Comparison of ENCODE assay signal across 13 cellular contexts in the genomic region with DNA sequence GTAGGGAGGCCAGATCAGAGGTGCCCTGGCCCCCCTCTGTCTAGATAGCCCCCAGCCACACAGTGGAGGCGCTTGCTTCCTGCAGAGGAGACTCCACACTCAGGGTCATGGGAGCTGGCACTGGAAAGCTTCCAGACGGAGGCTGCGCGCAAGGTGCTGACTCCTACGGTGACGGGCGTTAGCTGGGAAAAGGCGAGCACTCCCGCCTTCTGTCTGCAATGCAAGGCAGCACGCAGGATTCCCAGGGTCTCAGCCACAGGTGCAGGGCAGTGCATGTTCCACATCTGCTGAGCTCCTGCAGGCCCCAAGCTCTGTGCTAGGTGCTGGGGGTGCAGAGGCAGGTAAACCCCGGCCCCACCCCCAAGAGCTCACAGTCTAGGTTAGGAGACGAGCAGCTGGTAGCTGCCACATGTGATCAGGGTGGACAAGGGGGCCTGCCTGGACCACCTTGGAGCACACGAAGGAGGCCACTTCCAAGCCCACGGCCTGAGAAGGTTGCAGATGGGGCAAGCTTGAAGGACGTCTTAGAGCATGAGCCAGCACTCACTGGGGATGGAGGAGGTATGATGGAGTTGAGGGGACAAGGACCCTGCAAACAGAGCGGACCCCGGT.
"Had no signal": no experiment of that assay in that cellular context is flagged by ENCODE, and none has a peak within 500 bp of the region (broad histone marks: within the 10 kb centered on the region; RNA-seq: fewer than 3 reads in every experiment).

No MANE protein-coding gene starts in this region.

- H3K27me3 Mint-ChIP-seq: activated CD4-positive, alpha-beta T cell treated with anti-CD3 and anti-CD28 coated beads, Interleukin-2, amount 10 ng/mL, durations not matched to agents 7 days and 5 days had no signal

- H3K9me3 Mint-ChIP-seq: activated CD4-positive, alpha-beta T cell treated with anti-CD3 and anti-CD28 coated beads, Interleukin-2, amount 10 ng/mL, durations not matched to agents 7 days and 5 days; activated naive CD8-positive, alpha-beta T cell treated with anti-CD3 and anti-CD28 coated beads for 36 hours; nephron; stimulated activated naive CD8-positive, alpha-beta T cell treated with anti-CD3 and anti-CD28 coated beads, Interleukin-15, amount 100 ng/mL, for 72 hours; WTC11 had no signal

- H3K9me3 ChIP-seq: pancreas, uterus had no signal

- H3K27me3 ChIP-seq: foreskin keratinocyte, pancreas, uterus had no signal

- H3K36me3 ChIP-seq: pancreas, uterus had no signal

- DNase-seq: activated CD4-positive, alpha-beta T cell treated with anti-CD3 and anti-CD28 coated beads, Interleukin-2, amount 10 ng/mL, durations not matched to agents 7 days and 5 days; activated gamma-delta T cell treated with Interleukin-2 at 50 U/mL for 16 hours; activated naive CD8-positive, alpha-beta T cell treated with anti-CD3 and anti-CD28 coated beads for 36 hours; activated T-cell treated with anti-CD3 and anti-CD28 coated beads, Interleukin-2, amount 50 U/mL, for 1 hour; foreskin keratinocyte; mammary epithelial cell; stimulated activated CD4-positive, alpha-beta T cell treated with anti-CD3 and anti-CD28 coated beads, Interleukin-4, amount 100 ng/mL, for 4 hours; stimulated activated naive CD8-positive, alpha-beta T cell treated with anti-CD3 and anti-CD28 coated beads, Interleukin-15, amount 100 ng/mL, for 72 hours; T-helper 17 cell; uterus had no signal

- H3K27ac Mint-ChIP-seq: activated CD4-positive, alpha-beta T cell treated with anti-CD3 and anti-CD28 coated beads, Interleukin-2, amount 10 ng/mL, durations not matched to agents 7 days and 5 days; activated naive CD8-positive, alpha-beta T cell treated with anti-CD3 and anti-CD28 coated beads for 36 hours; nephron; T-helper 17 cell; WTC11 had no signal

- H3K36me3 Mint-ChIP-seq: activated naive CD8-positive, alpha-beta T cell treated with anti-CD3 and anti-CD28 coated beads for 36 hours; WTC11 had no signal

- H3K27ac ChIP-seq: foreskin keratinocyte, pancreas, uterus had no signal

- H3K4me3 ChIP-seq: pancreas, uterus had no signal

- H3K4me1 ChIP-seq: foreskin keratinocyte, pancreas, uterus had no signal

- H3K4me3 Mint-ChIP-seq: activated CD4-positive, alpha-beta T cell treated with anti-CD3 and anti-CD28 coated beads, Interleukin-2, amount 10 ng/mL, durations not matched to agents 7 days and 5 days; activated naive CD8-positive, alpha-beta T cell treated with anti-CD3 and anti-CD28 coated beads for 36 hours; nephron; stimulated activated naive CD8-positive, alpha-beta T cell treated with anti-CD3 and anti-CD28 coated beads, Interleukin-15, amount 100 ng/mL, for 72 hours; T-helper 17 cell; WTC11 had no signal

- H3K4me1 Mint-ChIP-seq: WTC11 had no signal
